In the genomic region with DNA sequence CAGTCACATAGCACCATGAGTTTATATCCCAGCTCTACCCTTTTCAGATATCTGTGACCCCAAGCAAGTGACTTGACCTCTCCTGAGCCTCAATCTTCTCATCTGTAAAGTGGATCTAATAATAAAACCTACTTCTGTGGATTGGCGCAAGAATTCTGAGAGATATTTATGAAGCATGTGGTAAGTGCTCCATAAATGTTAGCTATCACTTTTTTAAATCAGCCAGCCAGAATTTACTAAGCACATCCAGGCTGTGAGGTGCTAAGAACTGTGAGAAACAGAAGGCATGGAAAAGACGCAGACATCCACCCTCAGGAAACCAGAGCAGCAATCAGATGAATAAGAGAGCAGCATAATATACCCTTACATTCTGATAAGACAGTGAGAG, we compare ENCODE assay signal across 8 cellular contexts. TPM values are rescaled to one million over a fixed set of nuclear protein-coding genes. Genes with fewer than 3 reads are reported as not detected.
DNase-seq lines count a peak whose midpoint lies in the region; ATAC-seq and TF ChIP-seq lines count a peak whose summit lies in the region.

No MANE protein-coding gene starts in this region.

- peak overlapping the region; percentile 68 to 86 (median 81) for H3K27ac ChIP-seq in esophagus squamous epithelium

- TF ChIP-seq CTCF in esophagus squamous epithelium (IDR thresholded peaks at IDR 0.05), result no peak
- TF ChIP-seq CTCF in GM10248 (IDR thresholded peaks at IDR 0.05; ENCODE audit: control extremely low read depth, extremely low read depth, low read depth, missing control alignments), result no peak

- peak; percentile 9 for ATAC-seq in GM19328 (IDR thresholded peaks at IDR 0.05; ENCODE audit: unreplicated experiment)

- no peak for TF ChIP-seq POLR2A in esophagus squamous epithelium (IDR thresholded peaks at IDR 0.05)

- H3K4me1 ChIP-seq in esophagus squamous epithelium, result peaks cover 3 to 22% (median 13%) of the 10 kb centered on the region in 3 donors

- DNase-seq in OCI-M1 (lab: John Stamatoyannopoulos, UW), result peak; percentile 79
- DNase-seq in esophagus squamous epithelium (lab: John Stamatoyannopoulos, UW), result no peak
- peak; percentile 13 for DNase-seq in renal cortical epithelial cell (ENCODE audit: low read depth)
- DNase-seq in stimulated activated CD4-positive, alpha-beta T cell treated with anti-CD3 and anti-CD28 coated beads, Interleukin-15, amount 100 ng/mL, for 24 hours, result no peak
- no peak for DNase-seq in GM10248 (ENCODE audit: extremely low spot score)
- no peak for DNase-seq in OCI-M2 (lab: John Stamatoyannopoulos, UW; ENCODE audit: unreplicated experiment)
- DNase-seq in KG1 (lab: John Stamatoyannopoulos, UW), result no peak

- 32 to 58% methylated on average over 2 of the region's 2 CpGs for WGBS in esophagus squamous epithelium, 2 donors

- H3K9me3 ChIP-seq in esophagus squamous epithelium, result no peaks in the 10 kb centered on the region

- CTCF ChIA-PET in GM10248 (lab: Yijun Ruan, JAX), result interaction anchor here (0.9 to 1.2 kb wide), 2 partner anchors 23 to 41 kb away, joined by 4 to 6 read pairs; no protein-coding TSS in a partner anchor

- H3K4me3 ChIP-seq in esophagus squamous epithelium, result peak overlapping the region; percentile 38 to 70 (median 64)

- H3K27me3 ChIP-seq in esophagus squamous epithelium, result no peaks in the 10 kb centered on the region

- POLR2A ChIA-PET in GM10248 (lab: Yijun Ruan, JAX), result no interaction called here

- intact Hi-C loops in esophagus squamous epithelium (cut with DNase I), result no loop called here

- no peaks in the 10 kb centered on the region for H3K36me3 ChIP-seq in esophagus squamous epithelium

RNA-seq across cellular contexts. Expression of a gene that starts 0.9 kb away (rescaled TPM):
- 1 to 10 TPM in 2 of 4 donors, under 1 TPM in 2; 0.19 to 1.1 (median 0.89) TPM for total RNA-seq in esophagus squamous epithelium
- 1.9 and 8.5 TPM in 2 replicates for total RNA-seq in renal cortical epithelial cell

RNA-seq across cellular contexts. Expression of a gene that starts 7.7 kb away (rescaled TPM):
- total RNA-seq in esophagus squamous epithelium (10 to 100 TPM in 1 of 4 donors, 1 to 10 TPM in 3; 6.8 to 14.1 (median 9.2) TPM), renal cortical epithelial cell (6.6 and 14.4 TPM in 2 replicates)

RNA-seq across cellular contexts. Expression of a gene that starts 32.2 kb away (rescaled TPM):
- total RNA-seq in esophagus squamous epithelium (not detected), renal cortical epithelial cell (not detected in 2 replicates)

RNA-seq across cellular contexts. Expression of a gene that starts 35.7 kb away (rescaled TPM):
- 1 to 10 TPM; 2.1 to 3.8 (median 3.3) TPM for total RNA-seq in esophagus squamous epithelium
- 2.6 and 12.7 TPM in 2 replicates for total RNA-seq in renal cortical epithelial cell

RNA-seq across cellular contexts. Expression of a gene that starts 57.2 kb away (rescaled TPM):
- total RNA-seq in esophagus squamous epithelium (10 to 100 TPM in 1 of 4 donors, 1 to 10 TPM in 3; 3.7 to 13.8 (median 7.2) TPM), renal cortical epithelial cell (23.8 and 77.9 TPM in 2 replicates)

Comparison
In these comparisons a context has a peak if more than half of its experiments do, and no peak if none do; other contexts are left out.
1. DNase-seq: peak in OCI-M1 (single experiment) and renal cortical epithelial cell (single experiment); none in esophagus squamous epithelium (single experiment), stimulated activated CD4-positive, alpha-beta T cell treated with anti-CD3 and anti-CD28 coated beads, Interleukin-15, amount 100 ng/mL, for 24 hours (single experiment), GM10248 (single experiment), OCI-M2 (single experiment) and KG1 (single experiment).